In genomic region chr1:47436979-47437517, GRCh38 we compare ENCODE assay signal across 1 cellular context.
TF ChIP-seq lines count a peak whose summit lies in the region.

No MANE protein-coding gene starts in this region.

TF ChIP-seq in A549, 52 proteins besides CTCF, POLR2A, EP300 and RAD21 (continued from another document):
- TF ChIP-seq ATOH8 (CRISPR knock-in tag; IDR thresholded peaks at IDR 0.05; ENCODE audit: low read depth) (no peak), GATA3 (IDR thresholded peaks at IDR 0.05; ENCODE audit: borderline replicate concordance) (no peak)
TF ChIP-seq in A549: peak in this region for 0.
